In the genomic region with DNA sequence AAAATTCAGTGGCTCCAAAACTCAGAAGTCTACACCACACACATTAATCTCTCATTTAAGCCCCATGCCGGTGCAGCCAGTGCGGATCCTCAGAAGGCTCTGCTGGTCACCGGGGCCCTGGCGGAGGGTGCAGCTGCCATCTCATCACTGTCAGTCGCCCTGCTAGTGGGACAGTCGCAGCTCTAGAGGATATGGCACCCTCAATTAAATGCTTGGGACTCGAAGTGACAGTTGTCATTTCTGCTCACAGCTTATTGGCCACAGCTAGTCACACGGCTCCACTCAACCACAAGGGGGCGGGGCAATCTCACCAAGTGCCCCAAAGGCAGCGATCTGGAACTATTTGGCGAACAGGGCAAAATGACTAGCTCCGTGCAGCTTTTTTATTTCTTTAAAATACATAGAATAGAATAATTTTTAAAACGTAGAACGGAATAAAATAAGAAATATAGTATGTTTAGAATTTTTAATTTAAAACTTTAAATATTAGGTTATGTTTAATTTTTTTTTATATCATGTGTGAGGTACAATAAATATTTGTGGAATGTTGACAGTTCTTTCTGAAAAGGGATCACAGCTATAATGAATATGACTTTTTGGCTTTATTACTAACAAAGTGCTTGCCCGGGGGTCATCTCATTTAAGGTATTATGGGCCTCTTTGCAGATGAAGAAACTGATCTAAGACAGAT, we compare ENCODE assay signal across 8 cellular contexts. TPM values are rescaled to one million over a fixed set of nuclear protein-coding genes. Genes with fewer than 3 reads are reported as not detected.
DNase-seq lines count a peak whose midpoint lies in the region; ATAC-seq and TF ChIP-seq lines count a peak whose summit lies in the region.

No MANE protein-coding gene starts in this region.

- DNase-seq in GM10266 (ENCODE audit: extremely low spot score) (peak; percentile 87), NOMO-1 (lab: John Stamatoyannopoulos, UW; ENCODE audit: unreplicated experiment in 2 of 2) (peak; percentile 88 to 92), ecto neural progenitor cell (ENCODE audit: low spot score) (peak; percentile 80), memory B cell (ENCODE audit: low spot score in 2 of 2) (peak; percentile 73 to 79)
- DNase-seq in activated CD8-positive, alpha-beta T cell treated with anti-CD3 and anti-CD28 coated beads, Interleukin-2, amount 10 ng/mL, durations not matched to agents 7 days and 5 days = peak; percentile 94
- peak; percentile 63 for DNase-seq in stimulated activated CD8-positive, alpha-beta memory T cell treated with anti-CD3 and anti-CD28 coated beads, Interleukin-15, amount 100 ng/mL, for 24 hours (ENCODE audit: low read depth)

- CTCF ChIA-PET in activated CD8-positive, alpha-beta T cell treated with anti-CD3 and anti-CD28 coated beads, Interleukin-2, amount 10 ng/mL, durations not matched to agents 7 days and 5 days (lab: Charles Lee) = interaction anchor here (0.8 to 5.8 kb wide), 21 partner anchors 10 to 205 kb away, joined by 3 to 68 read pairs (median 6); partner anchors contain the start of gene SELENON

- POLR2A ChIA-PET in activated CD8-positive, alpha-beta T cell treated with anti-CD3 and anti-CD28 coated beads, Interleukin-2, amount 10 ng/mL, durations not matched to agents 7 days and 5 days (lab: Charles Lee) = interaction anchor here (1.0 kb wide), 1 partner anchor 26 kb away, joined by 5 read pairs; no protein-coding TSS in a partner anchor

- no peak overlapping the region for H3K27ac Mint-ChIP-seq in activated CD8-positive, alpha-beta T cell treated with anti-CD3 and anti-CD28 coated beads, Interleukin-2, amount 10 ng/mL, durations not matched to agents 7 days and 5 days
- no peak overlapping the region for H3K27ac Mint-ChIP-seq in memory B cell

- peaks cover 63% of the 10 kb centered on the region for H3K27me3 Mint-ChIP-seq in activated CD8-positive, alpha-beta T cell treated with anti-CD3 and anti-CD28 coated beads, Interleukin-2, amount 10 ng/mL, durations not matched to agents 7 days and 5 days (ENCODE audit: low read depth)
- peaks cover 19% of the 10 kb centered on the region for H3K27me3 Mint-ChIP-seq in memory B cell

- peak; percentile 67 for TF ChIP-seq CTCF in GM10266 (IDR thresholded peaks at IDR 0.05; ENCODE audit: control insufficient read depth, insufficient read depth, low read depth, missing control alignments)

- ATAC-seq in HG03354 (IDR thresholded peaks at IDR 0.05; ENCODE audit: poor library complexity, severe bottlenecking, unreplicated experiment) (peak; percentile 87), memory B cell (ENCODE audit: low read depth) (peak; percentile 99), HG02623 (IDR thresholded peaks at IDR 0.05; ENCODE audit: unreplicated experiment) (no peak)
- ATAC-seq in activated CD8-positive, alpha-beta T cell treated with anti-CD3 and anti-CD28 coated beads, Interleukin-2, amount 10 ng/mL, durations not matched to agents 7 days and 5 days = peak; percentile 98

- H3K4me3 Mint-ChIP-seq in activated CD8-positive, alpha-beta T cell treated with anti-CD3 and anti-CD28 coated beads, Interleukin-2, amount 10 ng/mL, durations not matched to agents 7 days and 5 days = peak overlapping the region; percentile 14
- peak overlapping the region; percentile 35 for H3K4me3 Mint-ChIP-seq in memory B cell

- H3K9me3 Mint-ChIP-seq in activated CD8-positive, alpha-beta T cell treated with anti-CD3 and anti-CD28 coated beads, Interleukin-2, amount 10 ng/mL, durations not matched to agents 7 days and 5 days (ENCODE audit: insufficient read depth) = no peaks in the 10 kb centered on the region
- no peaks in the 10 kb centered on the region for H3K9me3 Mint-ChIP-seq in memory B cell

- H3K4me1 Mint-ChIP-seq in activated CD8-positive, alpha-beta T cell treated with anti-CD3 and anti-CD28 coated beads, Interleukin-2, amount 10 ng/mL, durations not matched to agents 7 days and 5 days (ENCODE audit: low read depth) = peaks cover 14% of the 10 kb centered on the region
- peaks cover 7% of the 10 kb centered on the region for H3K4me1 Mint-ChIP-seq in memory B cell

- no peaks in the 10 kb centered on the region for H3K36me3 Mint-ChIP-seq in activated CD8-positive, alpha-beta T cell treated with anti-CD3 and anti-CD28 coated beads, Interleukin-2, amount 10 ng/mL, durations not matched to agents 7 days and 5 days (ENCODE audit: low read depth)
- no peaks in the 10 kb centered on the region for H3K36me3 Mint-ChIP-seq in memory B cell

RNA-seq across cellular contexts. Expression of gene MAN1C1, which starts 8.0 kb away (rescaled TPM):
- total RNA-seq in activated CD8-positive, alpha-beta T cell treated with anti-CD3 and anti-CD28 coated beads, Interleukin-2, amount 10 ng/mL, durations not matched to agents 7 days and 5 days = 10 to 100 TPM; 16.8 to 17.9 TPM
